In genomic region chr15:48806151-48806550, GRCh38 we compare ENCODE assay signal across 13 cellular contexts. TPM values are rescaled to one million over a fixed set of nuclear protein-coding genes. Genes with fewer than 3 reads are reported as not detected.
DNase-seq lines count a peak whose midpoint lies in the region; ATAC-seq and TF ChIP-seq lines count a peak whose summit lies in the region.
"Had no signal": no experiment of that assay in that cellular context is flagged by ENCODE, and none has a peak within 500 bp of the region (broad histone marks: within the 10 kb centered on the region; RNA-seq: fewer than 3 reads in every experiment).

No MANE protein-coding gene starts in this region.

- peak; percentile 25 for DNase-seq in RPMI7951 (ENCODE audit: low read depth)
- DNase-seq in germinal center (ENCODE audit: low spot score): peak; percentile 4
- no peak for DNase-seq in HuH-7.5 (ENCODE audit: low spot score)
- no peak for DNase-seq in GM13976 (ENCODE audit: low spot score)
- no peak for DNase-seq in SHP77 treated with DMSO at 0.1 percent for 48 hours (lab: John Stamatoyannopoulos, UW)
- DNase-seq: NCI-H510A treated with DMSO at 0.1 percent for 48 hours, Right ventricle myocardium superior, stomach, WERI-Rb-1 had no signal

- no peak for ATAC-seq in gastroesophageal sphincter

- peak overlapping the region; percentile 63 to 98 (median 82) for H3K4me2 ChIP-seq in BLaER1 treated with 17β-estradiol and CSF1 and Interleukin-3, amounts not matched to agents 10 nM and 100 nM

- H3K4me3 ChIP-seq in BLaER1 treated with 17β-estradiol and CSF1 and Interleukin-3, amounts not matched to agents 10 nM and 100 nM: peak overlapping the region in 8 of 10 experiments; percentile 4 to 45 (median 27); a peak in 10 of 20 replicates
- H3K4me3 ChIP-seq in HUES6 (ENCODE audit: low read depth, low read length) (0 out of 2 replicates have a peak overlapping the region, but pooled peaks have one; percentile 3), gastroesophageal sphincter (no peak overlapping the region)
- H3K4me3 ChIP-seq: ascending aorta, stomach had no signal

- H3K36me3 ChIP-seq in BLaER1 treated with 17β-estradiol and CSF1 and Interleukin-3, amounts not matched to agents 10 nM and 100 nM: peaks cover 4 to 43% (median 30%) of the 10 kb centered on the region in 11 experiments; a peak in 21 of 22 replicates
- H3K36me3 ChIP-seq in HUES6 (ENCODE audit: control insufficient read depth, insufficient read depth, low read length) (no peaks in the 10 kb centered on the region), gastroesophageal sphincter (no peaks in the 10 kb centered on the region)
- H3K36me3 ChIP-seq: ascending aorta, stomach, WERI-Rb-1 had no signal

- 32 to 51% methylated on average over 2 of the region's 2 CpGs for WGBS in gastroesophageal sphincter (ENCODE audit: low coverage in 1 of 2), 2 donors

- peak overlapping the region in 7 of 11 experiments; percentile 35 to 71 (median 50); a peak in 12 of 22 replicates for H3K27ac ChIP-seq in BLaER1 treated with 17β-estradiol and CSF1 and Interleukin-3, amounts not matched to agents 10 nM and 100 nM
- no peak overlapping the region for H3K27ac ChIP-seq in HUES6 (ENCODE audit: low read depth, low read length)
- no peak overlapping the region for H3K27ac ChIP-seq in gastroesophageal sphincter
- H3K27ac ChIP-seq: ascending aorta, stomach, WERI-Rb-1 had no signal

- H3K27me3 ChIP-seq in BLaER1 treated with 17β-estradiol and CSF1 and Interleukin-3, amounts not matched to agents 10 nM and 100 nM: no peaks in the 10 kb centered on the region
- no peaks in the 10 kb centered on the region for H3K27me3 ChIP-seq in HUES6 (ENCODE audit: control insufficient read depth, insufficient read depth, low read length)
- H3K27me3 ChIP-seq in gastroesophageal sphincter: no peaks in the 10 kb centered on the region
- H3K27me3 ChIP-seq: ascending aorta, stomach had no signal

- no peaks in the 10 kb centered on the region for H3K9me3 ChIP-seq in BLaER1 treated with 17β-estradiol and CSF1 and Interleukin-3, amounts not matched to agents 10 nM and 100 nM (replicated peaks in 1 of 11)
- H3K9me3 ChIP-seq in HUES6 (ENCODE audit: control insufficient read depth, insufficient read depth, low read depth, low read length) (no peaks in the 10 kb centered on the region), gastroesophageal sphincter (no peaks in the 10 kb centered on the region)
- H3K9me3 ChIP-seq: ascending aorta, stomach had no signal

- TF ChIP-seq CTCF in gastroesophageal sphincter (IDR thresholded peaks at IDR 0.05) (no peak), GM13976 (IDR thresholded peaks at IDR 0.05; ENCODE audit: borderline replicate concordance, control extremely low read depth, extremely low read depth, insufficient read depth, missing control alignments) (no peak)

- no peak for TF ChIP-seq EP300 in gastroesophageal sphincter (IDR thresholded peaks at IDR 0.05)

- H4K20me1 ChIP-seq in BLaER1 treated with 17β-estradiol and CSF1 and Interleukin-3, amounts not matched to agents 10 nM and 100 nM: peaks cover 0 to 29% (median 6%) of the 10 kb centered on the region in 11 experiments; a peak in 5 of 22 replicates

- peak overlapping the region in 10 of 11 experiments; percentile 26 to 65 (median 41); a peak in 17 of 22 replicates for H3K9ac ChIP-seq in BLaER1 treated with 17β-estradiol and CSF1 and Interleukin-3, amounts not matched to agents 10 nM and 100 nM
- H3K9ac ChIP-seq in HUES6 (ENCODE audit: low read length): no peak overlapping the region

- peaks cover 36 to 50% (median 40%) of the 10 kb centered on the region in 10 experiments for H3K4me1 ChIP-seq in BLaER1 treated with 17β-estradiol and CSF1 and Interleukin-3, amounts not matched to agents 10 nM and 100 nM
- peaks cover 24% of the 10 kb centered on the region for H3K4me1 ChIP-seq in HUES6 (ENCODE audit: control insufficient read depth, insufficient read depth, low read length)
- H3K4me1 ChIP-seq in gastroesophageal sphincter: peaks cover 0 to 31% (median 0%) of the 10 kb centered on the region in 3 donors
- H3K4me1 ChIP-seq: ascending aorta had no signal

- in situ Hi-C loops in GM13976 (cut with MboI; ENCODE audit: low sequenced_read_pairs, unreplicated experiment): loop anchor here (25.0 kb wide), 1 partner anchor 444 kb away; no protein-coding TSS in a partner anchor

- TF ChIP-seq POLR2A in gastroesophageal sphincter (IDR thresholded peaks at IDR 0.05): no peak

RNA-seq across cellular contexts. Expression of gene CEP152, which starts 4.7 kb away (rescaled TPM):
- 26.8 and 34.5 TPM in 2 replicates for total RNA-seq in RPMI7951 (2014; rRNA removed; shearing (Covaris generic))
- 1 to 10 TPM; 3.0 to 5.0 (median 3.9) TPM for total RNA-seq in gastroesophageal sphincter

Comparison
In these comparisons a context has a peak if more than half of its experiments do, and no peak if none do; other contexts are left out.
1. H3K27ac ChIP-seq: peak in BLaER1 treated with 17β-estradiol and CSF1 and Interleukin-3, amounts not matched to agents 10 nM and 100 nM (7 of 11); none in HUES6 (single experiment) and gastroesophageal sphincter (0 of 4).
2. H3K4me3 ChIP-seq: peak in BLaER1 treated with 17β-estradiol and CSF1 and Interleukin-3, amounts not matched to agents 10 nM and 100 nM (8 of 10) and HUES6 (single experiment); none in gastroesophageal sphincter (0 of 2).
3. DNase-seq: peak in RPMI7951 (single experiment) and germinal center (single experiment); none in HuH-7.5 (single experiment), GM13976 (single experiment) and SHP77 treated with DMSO at 0.1 percent for 48 hours (single experiment).